8 cellular contexts compared by ENCODE assay signal in genomic region chr11:130314184-130314748, GRCh38. TPM values are rescaled to one million over a fixed set of nuclear protein-coding genes. Genes with fewer than 3 reads are reported as not detected.
DNase-seq lines count a peak whose midpoint lies in the region; ATAC-seq, FAIRE-seq and TF ChIP-seq lines count a peak whose summit lies in the region.

No MANE protein-coding gene starts in this region.

- TF ChIP-seq EP300 in transverse colon (IDR thresholded peaks at IDR 0.05; ENCODE audit: low read depth) = no peak

- CTCF ChIA-PET in CD8-positive, alpha-beta T cell (lab: Charles Lee) = interaction anchor here (0.7 kb wide), 1 partner anchor 363 kb away, joined by 3 read pairs; no protein-coding TSS in a partner anchor
- CTCF ChIA-PET in activated naive CD4-positive, alpha-beta T cell treated with anti-CD3 and anti-CD28 coated beads, Interleukin-2, amount 10 ng/mL, durations not matched to agents 7 days and 5 days (lab: Charles Lee) = no interaction called here

- peak overlapping the region; percentile 68 for H3K4me3 ChIP-seq in CD8-positive, alpha-beta T cell (ENCODE audit: low read depth, low read length)
- H3K4me3 ChIP-seq in RWPE2 (ENCODE audit: severe bottlenecking) (peak overlapping the region; percentile 99), pancreas (peak overlapping the region; percentile 74 to 84 (median 82)), transverse colon (peak overlapping the region; percentile 63 to 81 (median 70))

- intact Hi-C loops in CD8-positive, alpha-beta T cell (cut with DNase I, micrococcal nuclease) = loop anchor here (1.0 to 10.0 kb wide), 7 partner anchors 75 to 1039 kb away; partner anchors contain the start of genes PRDM10 (in 2 of the 2) and APLP2 (in 1 of the 2)
- intact Hi-C loops in Right ventricle myocardium inferior (cut with DNase I) (loop anchor here (5.0 to 10.0 kb wide), 2 partner anchors 312 to 601 kb away; partner anchors contain the start of genes PRDM10 and SNX19), pancreas (cut with DNase I) (no loop called here), transverse colon (cut with DNase I; ENCODE audit: low total_unique reads) (no loop called here)

- H3K9me3 Mint-ChIP-seq in CD8-positive, alpha-beta T cell = no peaks in the 10 kb centered on the region
- no peaks in the 10 kb centered on the region for H3K9me3 Mint-ChIP-seq in activated naive CD4-positive, alpha-beta T cell treated with anti-CD3 and anti-CD28 coated beads, Interleukin-2, amount 10 ng/mL, durations not matched to agents 7 days and 5 days

- TF ChIP-seq POLR2A in transverse colon (IDR thresholded peaks at IDR 0.05) = peak; percentile 37

- peak; percentile 53 for ATAC-seq in CD8-positive, alpha-beta T cell
- ATAC-seq in GM19328 (IDR thresholded peaks at IDR 0.05; ENCODE audit: unreplicated experiment) = peak; percentile 46
- peak; percentile 50 for ATAC-seq in HG03442 (IDR thresholded peaks at IDR 0.05; ENCODE audit: unreplicated experiment)
- peak; percentile 68 for ATAC-seq in RWPE2 (ENCODE audit: low read depth)
- peak; percentile 86 for ATAC-seq in Right ventricle myocardium inferior
- ATAC-seq in pancreas = peak; percentile 72 to 82 (median 79)

- peaks cover 31% of the 10 kb centered on the region for H3K4me1 ChIP-seq in CD8-positive, alpha-beta T cell (ENCODE audit: insufficient read depth, low read length)
- H3K4me1 ChIP-seq in RWPE2 (ENCODE audit: insufficient read depth, poor library complexity, severe bottlenecking) (peaks cover 18% of the 10 kb centered on the region), pancreas (peaks cover 16 to 24% (median 20%) of the 10 kb centered on the region in 3 donors), transverse colon (peaks cover 0 to 42% (median 16%) of the 10 kb centered on the region in 4 donors)

- no peaks in the 10 kb centered on the region for H3K27me3 Mint-ChIP-seq in CD8-positive, alpha-beta T cell (ENCODE audit: low read depth)
- H3K27me3 Mint-ChIP-seq in activated naive CD4-positive, alpha-beta T cell treated with anti-CD3 and anti-CD28 coated beads, Interleukin-2, amount 10 ng/mL, durations not matched to agents 7 days and 5 days = peaks cover 4% of the 10 kb centered on the region

- POLR2A ChIA-PET in CD8-positive, alpha-beta T cell (lab: Charles Lee) = no interaction called here

- H3K27ac Mint-ChIP-seq in CD8-positive, alpha-beta T cell = peak overlapping the region; percentile 87
- peak overlapping the region; percentile 98 for H3K27ac Mint-ChIP-seq in activated naive CD4-positive, alpha-beta T cell treated with anti-CD3 and anti-CD28 coated beads, Interleukin-2, amount 10 ng/mL, durations not matched to agents 7 days and 5 days

- no peaks in the 10 kb centered on the region for H3K36me3 ChIP-seq in CD8-positive, alpha-beta T cell (ENCODE audit: insufficient read depth, low read length)
- no peaks in the 10 kb centered on the region; the same call in 1 of the 2 replicates for H3K36me3 ChIP-seq in RWPE2 (ENCODE audit: low read depth)
- no peaks in the 10 kb centered on the region for H3K36me3 ChIP-seq in pancreas
- no peaks in the 10 kb centered on the region for H3K36me3 ChIP-seq in transverse colon

- H3K4me1 Mint-ChIP-seq in CD8-positive, alpha-beta T cell (ENCODE audit: low read depth) = peaks cover 43% of the 10 kb centered on the region
- peaks cover 41% of the 10 kb centered on the region for H3K4me1 Mint-ChIP-seq in activated naive CD4-positive, alpha-beta T cell treated with anti-CD3 and anti-CD28 coated beads, Interleukin-2, amount 10 ng/mL, durations not matched to agents 7 days and 5 days

- 0 to 1% methylated on average over 23 to 68 of the region's 68 CpGs for WGBS in pancreas, 2 donors
- 1% methylated on average over 38 of the region's 68 CpGs; no CpG with 5 or more reads in 1 of the 2 donors for WGBS in transverse colon (ENCODE audit: low coverage in 1 of 2), 2 donors

- in situ Hi-C loops in transverse colon (cut with MboI; ENCODE audit: low pct_ligation_motif_present in 1 of 4, low pct_unique_long_range_greater_than_20kb in 1 of 4, low sequenced_read_pairs in 3 of 4) = no loop called here

- peak overlapping the region; percentile 54 for H3K27ac ChIP-seq in CD8-positive, alpha-beta T cell (ENCODE audit: low read depth, low read length)
- peak overlapping the region; percentile 81 for H3K27ac ChIP-seq in RWPE2 (ENCODE audit: poor library complexity, severe bottlenecking)
- peak overlapping the region; percentile 82 to 94 (median 92) for H3K27ac ChIP-seq in pancreas
- peak overlapping the region; percentile 96 to 98 (median 96) for H3K27ac ChIP-seq in transverse colon

- DNase-seq in CD8-positive, alpha-beta T cell = peak in 6 of 7 experiments; percentile 36 to 82 (median 61)
- DNase-seq in RWPE2 (ENCODE audit: low spot score) = no peak
- DNase-seq in activated naive CD4-positive, alpha-beta T cell treated with anti-CD3 and anti-CD28 coated beads, Interleukin-2, amount 10 ng/mL, durations not matched to agents 7 days and 5 days = peak; percentile 75
- DNase-seq in Right ventricle myocardium inferior (ENCODE audit: missing footprints) = peak; percentile 86
- DNase-seq in pancreas = peak; percentile 68 to 89 (median 76)
- peak; percentile 79 for DNase-seq in transverse colon

- H3K9me3 ChIP-seq in CD8-positive, alpha-beta T cell (ENCODE audit: low read length) = no peaks in the 10 kb centered on the region
- no peaks in the 10 kb centered on the region for H3K9me3 ChIP-seq in RWPE2 (ENCODE audit: severe bottlenecking)
- H3K9me3 ChIP-seq in pancreas = no peaks in the 10 kb centered on the region
- no peaks in the 10 kb centered on the region for H3K9me3 ChIP-seq in transverse colon

- no peaks in the 10 kb centered on the region for H3K27me3 ChIP-seq in CD8-positive, alpha-beta T cell (ENCODE audit: insufficient read depth, low read length)
- H3K27me3 ChIP-seq in RWPE2 (ENCODE audit: insufficient read depth, poor library complexity, severe bottlenecking) = no peaks in the 10 kb centered on the region
- H3K27me3 ChIP-seq in pancreas = no peaks in the 10 kb centered on the region
- no peaks in the 10 kb centered on the region for H3K27me3 ChIP-seq in transverse colon

- H3K36me3 Mint-ChIP-seq in CD8-positive, alpha-beta T cell = peaks cover 4% of the 10 kb centered on the region
- peaks cover 4% of the 10 kb centered on the region for H3K36me3 Mint-ChIP-seq in activated naive CD4-positive, alpha-beta T cell treated with anti-CD3 and anti-CD28 coated beads, Interleukin-2, amount 10 ng/mL, durations not matched to agents 7 days and 5 days

- peak overlapping the region; percentile 90 for H3K4me3 Mint-ChIP-seq in CD8-positive, alpha-beta T cell
- H3K4me3 Mint-ChIP-seq in activated naive CD4-positive, alpha-beta T cell treated with anti-CD3 and anti-CD28 coated beads, Interleukin-2, amount 10 ng/mL, durations not matched to agents 7 days and 5 days = peak overlapping the region; percentile 84

- TF ChIP-seq CTCF in CD8-positive, alpha-beta T cell (IDR thresholded peaks at IDR 0.05) = no peak
- no peak for TF ChIP-seq CTCF in RWPE2 (IDR thresholded peaks at IDR 0.05; ENCODE audit: poor library complexity, severe bottlenecking)
- TF ChIP-seq CTCF in pancreas (IDR thresholded peaks at IDR 0.05) = no peak
- no peak for TF ChIP-seq CTCF in transverse colon (IDR thresholded peaks at IDR 0.05)

- FAIRE-seq in pancreas (lab: Jason Lieb, UNC) = no peak

RNA-seq across cellular contexts. Expression of gene ZBTB44, which starts 0.5 kb away (rescaled TPM):
- 10 to 100 TPM; 31.8 to 35.0 TPM for total RNA-seq in CD8-positive, alpha-beta T cell
- 41.5 TPM for total RNA-seq in Right ventricle myocardium inferior
- 10 to 100 TPM; 13.3 to 31.1 (median 19.1) TPM for total RNA-seq in pancreas
- 10 to 100 TPM in 1 of 2 donors, 1 to 10 TPM in 1; 6.4 to 10.3 TPM for polyA plus RNA-seq in pancreas
- total RNA-seq in transverse colon = 10 to 100 TPM; 29.7 to 64.0 (median 48.6) TPM

Comparison
In these comparisons a context has a peak if more than half of its experiments do, and no peak if none do; other contexts are left out.
1. intact Hi-C loops: an anchor here in CD8-positive, alpha-beta T cell (1.0 to 10.0 kb wide) and Right ventricle myocardium inferior (5.0 to 10.0 kb wide); none called in pancreas and transverse colon.